Comparison of ENCODE assay signal across 1 cellular context in the genomic region with DNA sequence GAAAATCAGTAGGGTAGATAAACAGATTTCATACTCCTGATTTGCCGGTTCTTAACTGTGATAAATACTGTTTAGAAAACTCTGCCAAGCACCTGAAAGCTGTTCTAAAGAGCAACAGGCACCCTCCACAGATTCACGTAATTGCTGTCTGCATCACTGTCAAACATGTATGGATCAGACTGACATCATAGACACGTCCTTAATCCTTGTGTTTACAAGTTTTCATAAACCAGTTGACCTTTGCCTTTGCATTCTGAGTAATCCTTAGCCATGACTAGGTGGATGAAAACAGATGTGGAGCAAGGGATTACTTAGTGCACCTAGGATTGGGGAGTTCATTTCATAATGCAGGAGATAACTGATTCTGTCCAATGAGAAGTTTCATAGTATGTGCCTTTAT.
TF ChIP-seq lines count a peak whose summit lies in the region.

No MANE protein-coding gene starts in this region.

TF ChIP-seq in A549, 52 proteins besides CTCF, POLR2A, EP300 and RAD21 (continued from another document):
- TF ChIP-seq, protein P1, sequence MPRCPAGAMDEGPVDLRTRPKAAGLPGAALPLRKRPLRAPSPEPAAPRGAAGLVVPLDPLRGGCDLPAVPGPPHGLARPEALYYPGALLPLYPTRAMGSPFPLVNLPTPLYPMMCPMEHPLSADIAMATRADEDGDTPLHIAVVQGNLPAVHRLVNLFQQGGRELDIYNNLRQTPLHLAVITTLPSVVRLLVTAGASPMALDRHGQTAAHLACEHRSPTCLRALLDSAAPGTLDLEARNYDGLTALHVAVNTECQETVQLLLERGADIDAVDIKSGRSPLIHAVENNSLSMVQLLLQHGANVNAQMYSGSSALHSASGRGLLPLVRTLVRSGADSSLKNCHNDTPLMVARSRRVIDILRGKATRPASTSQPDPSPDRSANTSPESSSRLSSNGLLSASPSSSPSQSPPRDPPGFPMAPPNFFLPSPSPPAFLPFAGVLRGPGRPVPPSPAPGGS (IDR thresholded peaks at IDR 0.05): no peak
- TF ChIP-seq RFX5 (IDR thresholded peaks at IDR 0.05): no peak
TF ChIP-seq in A549: peak in this region for 0.
